20 cellular contexts compared by ENCODE assay signal in genomic region chr2:160289803-160290202, GRCh38.
DNase-seq lines count a peak whose midpoint lies in the region; ATAC-seq and TF ChIP-seq lines count a peak whose summit lies in the region.
"Had no signal": no experiment of that assay in that cellular context is flagged by ENCODE, and none has a peak within 500 bp of the region (broad histone marks: within the 10 kb centered on the region; RNA-seq: fewer than 3 reads in every experiment).

No MANE protein-coding gene starts in this region.

- peaks cover 15% of the 10 kb centered on the region for H3K36me3 ChIP-seq in CD8-positive, alpha-beta T cell (ENCODE audit: insufficient read depth, low read length)
- H3K36me3 ChIP-seq in RWPE2 (ENCODE audit: low read depth) = peaks cover 58% of the 10 kb centered on the region
- H3K36me3 ChIP-seq in vagina = peaks cover 0 to 15% of the 10 kb centered on the region in 2 donors

- peak overlapping the region; percentile 66 for H3K27ac Mint-ChIP-seq in CD8-positive, alpha-beta T cell
- H3K27ac Mint-ChIP-seq: activated naive CD4-positive, alpha-beta T cell treated with anti-CD3 and anti-CD28 coated beads, Interleukin-2, amount 10 ng/mL, durations not matched to agents 7 days and 5 days had no signal

- ATAC-seq in CD8-positive, alpha-beta T cell = no peak
- ATAC-seq in RWPE2 (ENCODE audit: low read depth) (no peak), sciatic nerve (peak; percentile 47), HG03432 (IDR thresholded peaks at IDR 0.05; ENCODE audit: unreplicated experiment) (no peak), GM18868 (IDR thresholded peaks at IDR 0.05; ENCODE audit: unreplicated experiment) (no peak)
- ATAC-seq: body of pancreas had no signal

- H3K27me3 Mint-ChIP-seq in CD8-positive, alpha-beta T cell (ENCODE audit: low read depth) = no peaks in the 10 kb centered on the region
- H3K27me3 Mint-ChIP-seq: activated naive CD4-positive, alpha-beta T cell treated with anti-CD3 and anti-CD28 coated beads, Interleukin-2, amount 10 ng/mL, durations not matched to agents 7 days and 5 days had no signal

- no peak for TF ChIP-seq POLR2A in vagina (IDR thresholded peaks at IDR 0.05)

- H3K4me3 Mint-ChIP-seq in CD8-positive, alpha-beta T cell = no peak overlapping the region
- H3K4me3 Mint-ChIP-seq: activated naive CD4-positive, alpha-beta T cell treated with anti-CD3 and anti-CD28 coated beads, Interleukin-2, amount 10 ng/mL, durations not matched to agents 7 days and 5 days had no signal

- no peaks in the 10 kb centered on the region for H3K9me3 ChIP-seq in CD8-positive, alpha-beta T cell (ENCODE audit: low read length)
- H3K9me3 ChIP-seq in RWPE2 (ENCODE audit: severe bottlenecking) (no peaks in the 10 kb centered on the region), vagina (no peaks in the 10 kb centered on the region)
- H3K9me3 ChIP-seq: BLaER1, body of pancreas had no signal

- H3K27ac ChIP-seq in CD8-positive, alpha-beta T cell (ENCODE audit: low read depth, low read length) = no peak overlapping the region
- H3K27ac ChIP-seq in RWPE2 (ENCODE audit: poor library complexity, severe bottlenecking) (peak overlapping the region; percentile 36), vagina (no peak overlapping the region)
- H3K27ac ChIP-seq: BLaER1, body of pancreas, dorsolateral prefrontal cortex, hepatocyte, KMS-11, PC-9, SK-N-MC had no signal

- CTCF ChIA-PET in CD8-positive, alpha-beta T cell (lab: Charles Lee) = interaction anchor here (1.4 to 2.4 kb wide), 2 partner anchors 20 to 705 kb away, joined by 5 to 8 read pairs; no protein-coding TSS in a partner anchor

- no peaks in the 10 kb centered on the region for H3K9me3 Mint-ChIP-seq in CD8-positive, alpha-beta T cell
- H3K9me3 Mint-ChIP-seq: activated naive CD4-positive, alpha-beta T cell treated with anti-CD3 and anti-CD28 coated beads, Interleukin-2, amount 10 ng/mL, durations not matched to agents 7 days and 5 days had no signal

- peaks cover 83% of the 10 kb centered on the region for H3K36me3 Mint-ChIP-seq in CD8-positive, alpha-beta T cell

- H3K4me1 Mint-ChIP-seq in CD8-positive, alpha-beta T cell (ENCODE audit: low read depth) = peaks cover 14% of the 10 kb centered on the region

- H3K4me1 ChIP-seq in CD8-positive, alpha-beta T cell (ENCODE audit: insufficient read depth, low read length) = no peaks in the 10 kb centered on the region
- peaks cover 18% of the 10 kb centered on the region for H3K4me1 ChIP-seq in RWPE2 (ENCODE audit: insufficient read depth, poor library complexity, severe bottlenecking)
- peaks cover 43% of the 10 kb centered on the region for H3K4me1 ChIP-seq in vagina
- H3K4me1 ChIP-seq: BLaER1, body of pancreas had no signal

- no peak overlapping the region for H3K4me3 ChIP-seq in CD8-positive, alpha-beta T cell (ENCODE audit: low read depth, low read length)
- no peak overlapping the region for H3K4me3 ChIP-seq in RWPE2 (ENCODE audit: severe bottlenecking)
- H3K4me3 ChIP-seq in fibroblast of mammary gland (ENCODE audit: control insufficient read depth, low read depth, low read length) = no peak overlapping the region
- H3K4me3 ChIP-seq in vagina = no peak overlapping the region
- H3K4me3 ChIP-seq: BLaER1, body of pancreas, dorsolateral prefrontal cortex, hepatocyte, PC-9, SK-N-MC had no signal

- intact Hi-C loops in CD8-positive, alpha-beta T cell (cut with DNase I, micrococcal nuclease) = no loop called here
- intact Hi-C loops in sciatic nerve (cut with DNase I) (no loop called here), vagina (cut with DNase I) (no loop called here)

- H3K27me3 ChIP-seq in CD8-positive, alpha-beta T cell (ENCODE audit: insufficient read depth, low read length) = no peaks in the 10 kb centered on the region
- H3K27me3 ChIP-seq in RWPE2 (ENCODE audit: insufficient read depth, poor library complexity, severe bottlenecking) = no peaks in the 10 kb centered on the region
- no peaks in the 10 kb centered on the region for H3K27me3 ChIP-seq in vagina
- H3K27me3 ChIP-seq: BLaER1, body of pancreas, dorsolateral prefrontal cortex, hepatocyte had no signal

- no peak for TF ChIP-seq CTCF in CD8-positive, alpha-beta T cell (IDR thresholded peaks at IDR 0.05)
- TF ChIP-seq CTCF in RWPE2 (IDR thresholded peaks at IDR 0.05; ENCODE audit: poor library complexity, severe bottlenecking) = no peak
- TF ChIP-seq CTCF in fibroblast of mammary gland (conservative IDR thresholded peaks at IDR 0.05; ENCODE audit: control insufficient read depth, insufficient read depth, low read depth, low read length) = no peak
- TF ChIP-seq CTCF in vagina (IDR thresholded peaks at IDR 0.05) = no peak

- POLR2A ChIA-PET in CD8-positive, alpha-beta T cell (lab: Charles Lee) = interaction anchor here (1.3 kb wide), 1 partner anchor 20 kb away, joined by 4 read pairs; no protein-coding TSS in a partner anchor

- no peak for DNase-seq in CD8-positive, alpha-beta T cell
- DNase-seq in RWPE2 (ENCODE audit: low spot score) = no peak
- DNase-seq in fibroblast of mammary gland (ENCODE audit: low read depth) = peak; percentile 59
- DNase-seq in sciatic nerve (ENCODE audit: low spot score) = no peak
- DNase-seq in vagina (ENCODE audit: extremely low spot score in 2 of 2) = no peak
- DNase-seq in SIG-M5 (lab: John Stamatoyannopoulos, UW) = no peak
- DNase-seq: activated naive CD4-positive, alpha-beta T cell treated with anti-CD3 and anti-CD28 coated beads, Interleukin-2, amount 10 ng/mL, durations not matched to agents 7 days and 5 days; body of pancreas; dorsolateral prefrontal cortex; kidney glomerular epithelial cell; NCI-H1092 treated with DMSO at 0.1 percent for 48 hours; NCI-H2107; NCI-H748 treated with DMSO at 0.1 percent for 48 hours; PC-9 had no signal
